14 cellular contexts compared by ENCODE assay signal in genomic region chr9:35277171-35277520, GRCh38.
A peak's percentile ranks its signal among the peaks of the same experiment; 100 is the strongest.
DNase-seq lines count a peak whose midpoint lies in the region; ATAC-seq, FAIRE-seq and TF ChIP-seq lines count a peak whose summit lies in the region.
"Had no signal": no experiment of that assay in that cellular context is flagged by ENCODE, and none has a peak within 500 bp of the region (broad histone marks: within the 10 kb centered on the region; RNA-seq: fewer than 3 reads in every experiment).

No MANE protein-coding gene starts in this region.

- ATAC-seq in HepG2: no peak
- no peak for ATAC-seq in GM21723 (IDR thresholded peaks at IDR 0.05; ENCODE audit: unreplicated experiment)

- TF ChIP-seq EP300 in HepG2 (IDR thresholded peaks at IDR 0.05; ENCODE audit: low read depth in 2 of 2, low read length in 2 of 2) (no peak), HepG2 (CRISPR knock-in tag; IDR thresholded peaks at IDR 0.05; ENCODE audit: borderline replicate concordance) (no peak)

- no peak for TF ChIP-seq RAD21 in liver (IDR thresholded peaks at IDR 0.05)
- TF ChIP-seq RAD21 in HepG2 (CRISPR knock-in tag; IDR thresholded peaks at IDR 0.05): no peak

- intact Hi-C loops in HepG2 (cut with micrococcal nuclease; ENCODE audit: unreplicated experiment): no loop called here
- intact Hi-C loops in dorsolateral prefrontal cortex (cut with DNase I): loop anchor here (5.0 to 10.0 kb wide), 6 partner anchors 75 to 375 kb away; no protein-coding TSS in a partner anchor
- intact Hi-C loops in uterus (cut with DNase I; ENCODE audit: low total_unique reads): no loop called here

- H3K4me1 ChIP-seq in liver (ENCODE audit: control insufficient read depth in 4 of 4, insufficient read depth in 4 of 4, low read length in 3 of 4): peaks cover 0 to 5% (median 2%) of the 10 kb centered on the region in 4 donors
- H3K4me1 ChIP-seq in HepG2 (ENCODE audit: insufficient read depth, low read length): no peaks in the 10 kb centered on the region
- H3K4me1 ChIP-seq in muscle layer of duodenum (ENCODE audit: control insufficient read depth in 1 of 2, insufficient read depth in 2 of 2, low read length in 2 of 2): peaks cover 0 to 8% of the 10 kb centered on the region in 2 donors
- no peaks in the 10 kb centered on the region for H3K4me1 ChIP-seq in uterus

- H3K4me2 ChIP-seq in HepG2 (ENCODE audit: low read depth, low read length): no peak overlapping the region

- H3K27ac ChIP-seq in liver (ENCODE audit: low read depth in 1 of 2, low read length in 2 of 2) (peak overlapping the region; percentile 46 to 65), HepG2 (ENCODE audit: extremely low read length, insufficient read depth, low read length) (no peak overlapping the region), dorsolateral prefrontal cortex (peak overlapping the region in 47 of 59 donors; percentile 1 to 79 (median 46)), muscle layer of duodenum (ENCODE audit: low read length) (no peak overlapping the region), uterus (peak overlapping the region; percentile 44 to 67)

- 44% methylated on average over 1 of the region's 1 CpG for WGBS in liver
- WGBS in HepG2 (ENCODE audit: low lambda C conversion rate): 61% methylated on average over 1 of the region's 1 CpG

- no peak overlapping the region for H3K9ac ChIP-seq in liver (ENCODE audit: low read depth in 1 of 2, low read length in 2 of 2)
- no peak overlapping the region for H3K9ac ChIP-seq in HepG2 (ENCODE audit: insufficient read depth, low read depth, low read length)

- POLR2A ChIA-PET in HepG2 (lab: Yijun Ruan, JAX) (no interaction called here), GM10248 (lab: Yijun Ruan, JAX) (no interaction called here)

- DNase-seq in HepG2 (ENCODE audit: low spot score) (no peak), dorsolateral prefrontal cortex (no peak), uterus (no peak), GM10248 (ENCODE audit: extremely low spot score) (no peak), UCSD-AML1 (lab: John Stamatoyannopoulos, UW; ENCODE audit: unreplicated experiment) (no peak)
- DNase-seq: activated CD8-positive, alpha-beta T cell treated with anti-CD3 and anti-CD28 coated beads for 36 hours; cerebellar nuclear complex; GOT3; NCI-H2029; NCI-H774; nephron progenitor cell had no signal

- TF ChIP-seq CTCF in liver (IDR thresholded peaks at IDR 0.05; ENCODE audit: low read depth, low read length, missing input control) (no peak), HepG2 (CRISPR knock-in tag; IDR thresholded peaks at IDR 0.05) (no peak), dorsolateral prefrontal cortex (IDR thresholded peaks at IDR 0.05 in 54 of 56, conservative IDR thresholded peaks at IDR 0.05 in 2 of 56; ENCODE audit: low read depth in 1 of 56, partially characterized antibody in 56 of 56) (peak in 14 of 56 donors; percentile 4 to 47 (median 19)), uterus (IDR thresholded peaks at IDR 0.05) (no peak), GM10248 (IDR thresholded peaks at IDR 0.05; ENCODE audit: control extremely low read depth, extremely low read depth, low read depth, missing control alignments) (no peak)

- CTCF ChIA-PET in HepG2 (lab: Yijun Ruan, JAX; ENCODE audit: low intra/inter-chr PET ratio, low total read pairs) (no interaction called here), GM10248 (lab: Yijun Ruan, JAX) (interaction anchor here (1.1 to 1.4 kb wide), 2 partner anchors 13 to 36 kb away, joined by 3 read pairs; no protein-coding TSS in a partner anchor)

- in situ Hi-C loops in HepG2 (cut with HindIII; ENCODE audit: extremely low pct_ligation_motif_present, low pct_unique_long_range_greater_than_20kb): no loop called here

- H2AFZ ChIP-seq in HepG2 (ENCODE audit: low read length): no peak overlapping the region

- no peaks in the 10 kb centered on the region for H3K36me3 ChIP-seq in liver (ENCODE audit: control insufficient read depth in 4 of 4, insufficient read depth in 3 of 4, low read depth in 1 of 4, low read length in 3 of 4)
- H3K36me3 ChIP-seq in HepG2 (replicated peaks in 1 of 2; ENCODE audit: control insufficient read depth in 1 of 2, insufficient read depth in 2 of 2, low read length in 2 of 2): no peaks in the 10 kb centered on the region
- no peaks in the 10 kb centered on the region for H3K36me3 ChIP-seq in muscle layer of duodenum (ENCODE audit: control insufficient read depth in 1 of 2, insufficient read depth in 2 of 2, low read length in 2 of 2)
- H3K36me3 ChIP-seq in uterus: no peaks in the 10 kb centered on the region

- BruUV-seq in HepG2 (replicated peaks; lab: Mats Ljungman, UMichigan): no TSS peak

- no peaks in the 10 kb centered on the region for H3K27me3 ChIP-seq in liver (ENCODE audit: control insufficient read depth in 4 of 4, insufficient read depth in 4 of 4, low read length in 3 of 4)
- H3K27me3 ChIP-seq in HepG2 (ENCODE audit: control insufficient read depth in 1 of 2, insufficient read depth in 2 of 2, low read length in 2 of 2): no peaks in the 10 kb centered on the region
- H3K27me3 ChIP-seq in dorsolateral prefrontal cortex: no peaks in the 10 kb centered on the region
- no peaks in the 10 kb centered on the region for H3K27me3 ChIP-seq in muscle layer of duodenum (ENCODE audit: low read depth, low read length)
- no peaks in the 10 kb centered on the region for H3K27me3 ChIP-seq in uterus

- FAIRE-seq in HepG2 (lab: Jason Lieb, UNC): no peak

- H3K4me3 ChIP-seq in liver (ENCODE audit: low read depth in 1 of 3, low read length in 3 of 3) (peak overlapping the region; percentile 36 to 69 (median 48)), HepG2 (replicated peaks in 1 of 3; ENCODE audit: insufficient read depth in 1 of 3, low read depth in 2 of 3, low read length in 3 of 3) (no peak overlapping the region), dorsolateral prefrontal cortex (peak overlapping the region in 41 of 59 donors; percentile 6 to 58 (median 34)), muscle layer of duodenum (ENCODE audit: low read depth in 1 of 2, low read length in 2 of 2) (peak overlapping the region; percentile 12 to 38), uterus (peak overlapping the region in 1 of 2 donors; percentile 23)

- TF ChIP-seq POLR2A in HepG2 (IDR thresholded peaks at IDR 0.05; ENCODE audit: insufficient read depth in 1 of 2, low read depth in 2 of 2, low read length in 2 of 2) (no peak), uterus (IDR thresholded peaks at IDR 0.05) (no peak)

- H3K9me3 ChIP-seq in liver (ENCODE audit: control insufficient read depth in 4 of 4, low read length in 3 of 4) (no peaks in the 10 kb centered on the region), HepG2 (ENCODE audit: low read length) (no peaks in the 10 kb centered on the region), muscle layer of duodenum (ENCODE audit: control insufficient read depth in 1 of 2, low read length in 2 of 2) (no peaks in the 10 kb centered on the region), uterus (no peaks in the 10 kb centered on the region)

- H3K79me2 ChIP-seq in HepG2 (ENCODE audit: insufficient read depth, low read length): no peaks in the 10 kb centered on the region

- H4K20me1 ChIP-seq in HepG2 (ENCODE audit: insufficient read depth, low read length): no peaks in the 10 kb centered on the region

TF ChIP-seq in liver, 16 proteins besides CTCF, POLR2A, EP300 and RAD21 (continues in another document):
- TF ChIP-seq SP1 (IDR thresholded peaks at IDR 0.05): no peak
- no peak for TF ChIP-seq FOXA2 (IDR thresholded peaks at IDR 0.05)

TF ChIP-seq in HepG2, 621 proteins besides CTCF, POLR2A, EP300 and RAD21:
- no peak for TF ChIP-seq ATM (IDR thresholded peaks at IDR 0.05; ENCODE audit: borderline replicate concordance)
- TF ChIP-seq ZNF282 (IDR thresholded peaks at IDR 0.05; ENCODE audit: partially characterized antibody): no peak
- TF ChIP-seq ZNF446 (CRISPR knock-in tag; IDR thresholded peaks at IDR 0.05): no peak
- TF ChIP-seq PHB2 (IDR thresholded peaks at IDR 0.05; ENCODE audit: partially characterized antibody): no peak
- TF ChIP-seq ZNF331 (CRISPR knock-in tag; IDR thresholded peaks at IDR 0.05): no peak
- no peak for TF ChIP-seq NR1H2 (CRISPR knock-in tag; IDR thresholded peaks at IDR 0.05; ENCODE audit: borderline replicate concordance, low read depth)
TF ChIP-seq in HepG2: peak in this region for 0.

Comparison
In these comparisons a context has a peak if more than half of its experiments do, and no peak if none do; other contexts are left out.
1. H3K27ac ChIP-seq: peak in liver (2 of 2), dorsolateral prefrontal cortex (47 of 59) and uterus (2 of 2); none in HepG2 (single experiment) and muscle layer of duodenum (single experiment).
2. H3K4me3 ChIP-seq: peak in liver (3 of 3), dorsolateral prefrontal cortex (41 of 59) and muscle layer of duodenum (2 of 2); none in HepG2 (0 of 3).
3. intact Hi-C loops: an anchor here in dorsolateral prefrontal cortex (5.0 to 10.0 kb wide); none called in HepG2 and uterus.